In the genomic region with DNA sequence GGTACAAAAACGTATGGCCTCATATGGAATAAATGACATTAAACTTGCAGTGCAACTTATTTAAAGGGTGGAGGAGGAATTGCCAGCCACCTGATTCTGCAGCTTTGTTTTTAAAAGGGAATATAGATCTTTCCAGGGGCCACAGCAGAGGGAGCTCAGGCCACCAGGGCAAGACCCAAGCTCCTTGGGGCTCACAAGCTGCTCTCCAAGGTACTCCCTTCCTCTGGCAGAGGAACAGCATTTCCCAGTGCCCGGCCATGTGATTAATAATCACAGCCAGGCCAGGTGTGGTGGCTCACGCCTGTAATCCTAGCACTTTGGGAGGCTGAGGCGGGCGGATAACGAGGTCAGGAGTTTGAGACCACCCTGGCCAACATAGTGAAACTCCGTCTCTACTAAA, we compare ENCODE assay signal across 1 cellular context.
TF ChIP-seq lines count a peak whose summit lies in the region.

No MANE protein-coding gene starts in this region.

TF ChIP-seq in H1, 55 proteins besides CTCF, POLR2A, EP300 and RAD21:
- TF ChIP-seq CTBP2 (IDR thresholded peaks at IDR 0.05; ENCODE audit: borderline replicate concordance, insufficient read depth, insufficient read length, low read length) = no peak
- TF ChIP-seq, protein P1, sequence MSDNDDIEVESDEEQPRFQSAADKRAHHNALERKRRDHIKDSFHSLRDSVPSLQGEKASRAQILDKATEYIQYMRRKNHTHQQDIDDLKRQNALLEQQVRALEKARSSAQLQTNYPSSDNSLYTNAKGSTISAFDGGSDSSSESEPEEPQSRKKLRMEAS (IDR thresholded peaks at IDR 0.05) = 0 out of 2 replicates have a peak, but pooled peaks have one; percentile 10
TF ChIP-seq in H1: peak in this region for 1.
